In genomic region chr6:116881236-116881635, GRCh38 we compare ENCODE assay signal across 19 cellular contexts. TPM values are rescaled to one million over a fixed set of nuclear protein-coding genes. Genes with fewer than 3 reads are reported as not detected.
DNase-seq lines count a peak whose midpoint lies in the region; FAIRE-seq and TF ChIP-seq lines count a peak whose summit lies in the region.
"Had no signal": no experiment of that assay in that cellular context is flagged by ENCODE, and none has a peak within 500 bp of the region (broad histone marks: within the 10 kb centered on the region; RNA-seq: fewer than 3 reads in every experiment).

No MANE protein-coding gene starts in this region.

- H3K27me3 ChIP-seq in liver (ENCODE audit: control insufficient read depth in 4 of 4, insufficient read depth in 4 of 4, low read length in 3 of 4) = peaks cover 0 to 7% (median 5%) of the 10 kb centered on the region in 4 donors
- H3K27me3 ChIP-seq: BLaER1 had no signal

- DNase-seq in AML-193 (lab: John Stamatoyannopoulos, UW) (peak; percentile 7 to 23), LHCN-M2 (ENCODE audit: low read depth) (peak; percentile 1), COLO829 (ENCODE audit: low spot score) (no peak), RPMI8226 (no peak), DMS153 treated with DMSO at 0.1 percent for 48 hours (lab: John Stamatoyannopoulos, UW; ENCODE audit: unreplicated experiment) (no peak), GM19239 (ENCODE audit: insufficient read length, low spot score) (no peak)
- DNase-seq: NCI-H1694 treated with DMSO at 0.1 percent for 48 hours; stimulated activated CD4-positive, alpha-beta T cell treated with anti-CD3 and anti-CD28 coated beads, Interleukin-4, amount 100 ng/mL, for 1 hour; WERI-Rb-1 had no signal

- no peaks in the 10 kb centered on the region for H3K9me3 Mint-ChIP-seq in brain
- H3K9me3 Mint-ChIP-seq: stimulated activated effector memory CD8-positive, alpha-beta T cell treated with anti-CD3 and anti-CD28 coated beads, Interleukin-12 subunit alpha, Interleukin-12 subunit beta, amount 100 ng/mL, for 72 hours had no signal

- H3K36me3 Mint-ChIP-seq in brain = no peaks in the 10 kb centered on the region
- H3K36me3 Mint-ChIP-seq: stimulated activated effector memory CD8-positive, alpha-beta T cell treated with anti-CD3 and anti-CD28 coated beads, Interleukin-12 subunit alpha, Interleukin-12 subunit beta, amount 100 ng/mL, for 72 hours had no signal

- FAIRE-seq in GM19239 (lab: Jason Lieb, UNC) = no peak

- no peak overlapping the region for H3K27ac Mint-ChIP-seq in brain
- H3K27ac Mint-ChIP-seq: activated naive CD8-positive, alpha-beta T cell; stimulated activated effector memory CD8-positive, alpha-beta T cell treated with anti-CD3 and anti-CD28 coated beads, Interleukin-12 subunit alpha, Interleukin-12 subunit beta, amount 100 ng/mL, for 72 hours had no signal

- no peaks in the 10 kb centered on the region for H3K36me3 ChIP-seq in liver (ENCODE audit: control insufficient read depth in 4 of 4, insufficient read depth in 3 of 4, low read depth in 1 of 4, low read length in 3 of 4)
- H3K36me3 ChIP-seq: BLaER1, SJSA1, WERI-Rb-1 had no signal

- H3K4me1 ChIP-seq in liver (ENCODE audit: control insufficient read depth in 4 of 4, insufficient read depth in 4 of 4, low read length in 3 of 4) = peaks cover 2 to 12% (median 8%) of the 10 kb centered on the region in 4 donors
- H3K4me1 ChIP-seq: BLaER1, SJSA1 had no signal

- peaks cover 15% of the 10 kb centered on the region for H3K4me1 Mint-ChIP-seq in brain

- H3K9ac ChIP-seq in liver (ENCODE audit: low read depth in 1 of 2, low read length in 2 of 2) = no peak overlapping the region
- H3K9ac ChIP-seq: BLaER1 had no signal

- H3K9me3 ChIP-seq in liver (ENCODE audit: control insufficient read depth in 4 of 4, low read length in 3 of 4) = no peaks in the 10 kb centered on the region
- H3K9me3 ChIP-seq: BLaER1, SJSA1 had no signal

- H3K4me3 ChIP-seq in liver (ENCODE audit: low read depth in 1 of 3, low read length in 3 of 3) = no peak overlapping the region
- H3K4me3 ChIP-seq: BLaER1, SJSA1 had no signal

- no peak overlapping the region for H3K4me3 Mint-ChIP-seq in brain
- H3K4me3 Mint-ChIP-seq: activated naive CD8-positive, alpha-beta T cell; stimulated activated effector memory CD8-positive, alpha-beta T cell treated with anti-CD3 and anti-CD28 coated beads, Interleukin-12 subunit alpha, Interleukin-12 subunit beta, amount 100 ng/mL, for 72 hours had no signal

- TF ChIP-seq RAD21 in liver (IDR thresholded peaks at IDR 0.05) = peak; percentile 77 to 79

- TF ChIP-seq CTCF in brain (conservative IDR thresholded peaks at IDR 0.05) (peak; percentile 18 to 51), liver (IDR thresholded peaks at IDR 0.05; ENCODE audit: low read depth, low read length, missing input control) (peak; percentile 39)

- H3K27me3 Mint-ChIP-seq in brain = peaks cover 39% of the 10 kb centered on the region

- no peak overlapping the region for H3K27ac ChIP-seq in liver (ENCODE audit: low read depth in 1 of 2, low read length in 2 of 2)
- H3K27ac ChIP-seq: BLaER1, SJSA1, WERI-Rb-1 had no signal

TF ChIP-seq in liver, 16 proteins besides CTCF, POLR2A, EP300 and RAD21:
- no peak for TF ChIP-seq NR2F2 (IDR thresholded peaks at IDR 0.05)
- TF ChIP-seq RXRA (IDR thresholded peaks at IDR 0.05) = no peak
- TF ChIP-seq ATF3 (IDR thresholded peaks at IDR 0.05) = no peak
- TF ChIP-seq FOXA2 (IDR thresholded peaks at IDR 0.05) = no peak
- no peak for TF ChIP-seq MAX (IDR thresholded peaks at IDR 0.05)
- no peak for TF ChIP-seq GABPA (IDR thresholded peaks at IDR 0.05 in 1 of 2, conservative IDR thresholded peaks at IDR 0.05 in 1 of 2)
- no peak for TF ChIP-seq YY1 (IDR thresholded peaks at IDR 0.05)
- TF ChIP-seq ZBTB33 (IDR thresholded peaks at IDR 0.05) = no peak
- TF ChIP-seq SP1 (IDR thresholded peaks at IDR 0.05) = no peak
- no peak for TF ChIP-seq FOXA1 (IDR thresholded peaks at IDR 0.05)
- TF ChIP-seq TAF1 (conservative IDR thresholded peaks at IDR 0.05) = no peak
- no peak for TF ChIP-seq EGR1 (IDR thresholded peaks at IDR 0.05; ENCODE audit: low read depth in 2 of 2)
- TF ChIP-seq REST (IDR thresholded peaks at IDR 0.05) = no peak
- TF ChIP-seq HNF4G (IDR thresholded peaks at IDR 0.05) = no peak
- no peak for TF ChIP-seq JUND (IDR thresholded peaks at IDR 0.05)
- no peak for TF ChIP-seq HNF4A (conservative IDR thresholded peaks at IDR 0.05)

RNA-seq across cellular contexts. Expression of gene RFX6, which starts 4.2 kb away (rescaled TPM):
- total RNA-seq in LHCN-M2 (2014; rRNA removed) (not detected in 2 replicates), liver (not detected)
- not detected for polyA plus RNA-seq in LHCN-M2 (2012)
- polyA plus RNA-seq in brain (ENCODE audit: insufficient read depth, low read depth, low replicate concordance) (not detected), liver (not detected)
- total RNA-seq: cerebellum, fibroblast of lung, mononuclear cell, pulmonary artery endothelial cell, SJSA1 had no signal
- polyA plus RNA-seq: fibroblast of lung had no signal

RNA-seq across cellular contexts. Expression of gene GPRC6A, which starts 52.4 kb away (rescaled TPM):
- total RNA-seq in LHCN-M2 (2014; rRNA removed) = not detected in 2 replicates
- not detected for polyA plus RNA-seq in LHCN-M2 (2012)
- polyA plus RNA-seq in brain (ENCODE audit: insufficient read depth, low read depth, low replicate concordance) = not detected
- not detected for total RNA-seq in liver
- not detected for polyA plus RNA-seq in liver
- total RNA-seq: cerebellum, fibroblast of lung, mononuclear cell, pulmonary artery endothelial cell, SJSA1 had no signal
- polyA plus RNA-seq: fibroblast of lung had no signal

Comparison
In these comparisons a context has a peak if more than half of its experiments do, and no peak if none do; other contexts are left out.
1. DNase-seq: peak in AML-193 (2 of 2) and LHCN-M2 (single experiment); none in COLO829 (single experiment), RPMI8226 (single experiment), DMS153 treated with DMSO at 0.1 percent for 48 hours (single experiment) and GM19239 (single experiment).